ENCODE assay signal across 1 cellular context in the genomic region with DNA sequence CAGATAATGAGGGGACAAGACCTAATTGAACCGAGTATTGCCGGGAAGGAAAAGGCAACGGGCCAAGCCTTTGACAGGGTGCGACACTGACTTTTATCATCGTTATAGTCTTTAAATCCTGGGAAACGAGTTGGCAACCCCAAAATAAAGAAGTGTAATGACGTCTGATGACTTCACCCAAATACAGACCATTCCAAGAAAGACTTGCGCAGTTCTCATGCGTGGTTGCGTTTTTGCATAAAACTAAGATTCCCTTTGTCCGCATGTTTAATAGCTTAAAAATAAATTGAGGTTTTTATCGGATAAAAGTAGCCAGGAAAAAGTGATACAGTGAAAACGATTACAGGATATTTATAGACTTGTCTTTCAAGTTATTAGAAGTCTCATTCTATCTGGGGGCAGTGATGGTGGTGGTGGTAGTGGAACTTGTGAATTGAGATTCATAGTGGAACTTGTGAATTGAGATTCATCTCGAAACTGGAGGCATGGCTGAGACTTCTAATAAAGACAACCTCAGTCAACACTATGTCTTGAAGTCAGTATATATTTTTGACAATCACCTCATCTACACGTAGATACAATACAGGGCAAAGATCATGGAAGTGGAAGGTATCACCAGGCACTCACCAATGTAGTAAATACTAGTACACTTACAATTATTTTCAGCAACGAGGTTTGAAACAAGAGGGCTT.
TF ChIP-seq lines count a peak whose summit lies in the region.

No MANE protein-coding gene starts in this region.

TF ChIP-seq in K562, 482 proteins besides CTCF, POLR2A, EP300 and RAD21 (continued from another document):
- TF ChIP-seq, protein P1, sequence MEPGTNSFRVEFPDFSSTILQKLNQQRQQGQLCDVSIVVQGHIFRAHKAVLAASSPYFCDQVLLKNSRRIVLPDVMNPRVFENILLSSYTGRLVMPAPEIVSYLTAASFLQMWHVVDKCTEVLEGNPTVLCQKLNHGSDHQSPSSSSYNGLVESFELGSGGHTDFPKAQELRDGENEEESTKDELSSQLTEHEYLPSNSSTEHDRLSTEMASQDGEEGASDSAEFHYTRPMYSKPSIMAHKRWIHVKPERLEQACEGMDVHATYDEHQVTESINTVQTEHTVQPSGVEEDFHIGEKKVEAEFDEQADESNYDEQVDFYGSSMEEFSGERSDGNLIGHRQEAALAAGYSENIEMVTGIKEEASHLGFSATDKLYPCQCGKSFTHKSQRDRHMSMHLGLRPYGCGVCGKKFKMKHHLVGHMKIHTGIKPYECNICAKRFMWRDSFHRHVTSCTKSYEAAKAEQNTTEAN (CRISPR knock-in tag; IDR thresholded peaks at IDR 0.05) = no peak
- TF ChIP-seq NR3C1 (CRISPR knock-in tag; IDR thresholded peaks at IDR 0.05) (no peak), MBD1 (CRISPR knock-in tag; IDR thresholded peaks at IDR 0.05) (no peak), SMAD1 (IDR thresholded peaks at IDR 0.05; ENCODE audit: low read depth, low read length, partially characterized antibody) (no peak), ZNF445 (CRISPR knock-in tag; IDR thresholded peaks at IDR 0.05; ENCODE audit: low read depth) (no peak), TCFL5 (CRISPR knock-in tag; conservative IDR thresholded peaks at IDR 0.05) (no peak), ZNF785 (CRISPR knock-in tag; IDR thresholded peaks at IDR 0.05) (no peak)
